26 cellular contexts compared by ENCODE assay signal in genomic region chr12:53539526-53539925, GRCh38. TPM values are rescaled to one million over a fixed set of nuclear protein-coding genes. Genes with fewer than 3 reads are reported as not detected.
A peak's percentile ranks its signal among the peaks of the same experiment; 100 is the strongest.
DNase-seq lines count a peak whose midpoint lies in the region; ATAC-seq, FAIRE-seq and TF ChIP-seq lines count a peak whose summit lies in the region.
"Had no signal": no experiment of that assay in that cellular context is flagged by ENCODE, and none has a peak within 500 bp of the region (broad histone marks: within the 10 kb centered on the region; RNA-seq: fewer than 3 reads in every experiment).

No MANE protein-coding gene starts in this region.

- H4K20me1 ChIP-seq in HepG2 (ENCODE audit: insufficient read depth, low read length) (no peaks in the 10 kb centered on the region), H9 (ENCODE audit: control insufficient read depth, insufficient read depth, insufficient read length) (no peaks in the 10 kb centered on the region)

- H3K27me3 ChIP-seq in HepG2 (ENCODE audit: control insufficient read depth in 1 of 2, insufficient read depth in 2 of 2, low read length in 2 of 2) (no peaks in the 10 kb centered on the region), right lobe of liver (no peaks in the 10 kb centered on the region), colonic mucosa (no peaks in the 10 kb centered on the region), stomach (no peaks in the 10 kb centered on the region), H9 (ENCODE audit: insufficient read depth, low read length) (no peaks in the 10 kb centered on the region)
- H3K27me3 ChIP-seq: BE2C had no signal

- H3K27ac Mint-ChIP-seq in H9: no peak overlapping the region
- H3K27ac Mint-ChIP-seq in T-cell: no peak overlapping the region
- H3K27ac Mint-ChIP-seq: GM23338 had no signal

- FAIRE-seq in HepG2 (lab: Jason Lieb, UNC): no peak
- FAIRE-seq: A204.1, GM12891, GM19239 had no signal

- H3K23me2 ChIP-seq in H9 (ENCODE audit: insufficient read length, low read depth, low read length, poor library complexity, severe bottlenecking): no peaks in the 10 kb centered on the region

- no peak overlapping the region for H3K9ac ChIP-seq in HepG2 (ENCODE audit: insufficient read depth, low read depth, low read length)
- H3K9ac ChIP-seq in colonic mucosa (ENCODE audit: low read depth in 2 of 2, low read length in 2 of 2): no peak overlapping the region
- no peak overlapping the region for H3K9ac ChIP-seq in H9 (ENCODE audit: extremely low read depth, insufficient read length, low read length)

- H2AFZ ChIP-seq in HepG2 (ENCODE audit: low read length) (no peak overlapping the region), H9 (ENCODE audit: low read length) (no peak overlapping the region)
- H2AFZ ChIP-seq: GM23338 had no signal

- H2AK5ac ChIP-seq in H9 (ENCODE audit: insufficient read length, low read length): no peak overlapping the region

- no peaks in the 10 kb centered on the region for H3K27me3 Mint-ChIP-seq in H9 (ENCODE audit: low read depth)
- no peaks in the 10 kb centered on the region for H3K27me3 Mint-ChIP-seq in T-cell
- H3K27me3 Mint-ChIP-seq: CD8-positive, alpha-beta memory T cell had no signal

- H3K4me3 ChIP-seq in HepG2 (replicated peaks in 1 of 3; ENCODE audit: insufficient read depth in 1 of 3, low read depth in 2 of 3, low read length in 3 of 3) (no peak overlapping the region), right lobe of liver (no peak overlapping the region), colonic mucosa (no peak overlapping the region), stomach (no peak overlapping the region)
- H3K4me3 ChIP-seq: GM23338 had no signal

- H3K36me3 Mint-ChIP-seq in H9 (ENCODE audit: insufficient read depth in 1 of 3, low read depth in 3 of 3) (peaks cover 3 to 25% (median 14%) of the 10 kb centered on the region in 3 experiments; a peak in 6 of 7 replicates), T-cell (peaks cover 27% of the 10 kb centered on the region)

- intact Hi-C loops in HepG2 (cut with micrococcal nuclease; ENCODE audit: unreplicated experiment) (no loop called here), right lobe of liver (cut with DNase I) (no loop called here), colonic mucosa (cut with DNase I) (no loop called here), stomach (cut with DNase I; ENCODE audit: low total_unique reads) (no loop called here)

- H3K27ac ChIP-seq in HepG2 (ENCODE audit: extremely low read length, insufficient read depth, low read length) (no peak overlapping the region), right lobe of liver (no peak overlapping the region), colonic mucosa (peak overlapping the region; percentile 64), stomach (peak overlapping the region in 3 of 5 donors; percentile 55 to 72 (median 69)), H9 (ENCODE audit: insufficient read length, low read depth, low read length) (no peak overlapping the region)

- no peak for DNase-seq in HepG2 (ENCODE audit: low spot score)
- no peak for DNase-seq in right lobe of liver
- no peak for DNase-seq in colonic mucosa
- DNase-seq in stomach: no peak
- no peak for DNase-seq in H9
- no peak for DNase-seq in T-cell
- no peak for DNase-seq in NCI-H82 (lab: John Stamatoyannopoulos, UW)
- no peak for DNase-seq in stimulated activated naive CD8-positive, alpha-beta T cell treated with anti-CD3 and anti-CD28 coated beads, Interleukin-15, Interleukin-2, amounts not matched to agents 100 U/mL and 50 U/mL, for 24 hours
- DNase-seq: BE2C; CD8-positive, alpha-beta memory T cell; DMS53; EL; KBM-7; NCI-H1105 treated with DMSO at 0.1 percent for 48 hours; NCI-H1694; NCI-H2081 treated with DMSO at 0.1 percent for 48 hours; NCI-H446 treated with DMSO at 0.1 percent for 48 hours; NCI-H69; NK-92 treated with Interleukin-12 subunit alpha and Interleukin-12 subunit beta, amount 100 ng/mL, for 24 hours; Right ventricle myocardium superior had no signal

- POLR2A ChIA-PET in HepG2 (lab: Yijun Ruan, JAX): interaction anchor here (0.7 to 6.8 kb wide), 3 partner anchors 88 to 136 kb away, joined by 3 to 65 read pairs (median 22); partner anchors contain the start of gene ATP5MC2
- POLR2A ChIA-PET in T-cell (lab: Charles Lee): no interaction called here

- H2BK5ac ChIP-seq in H9 (ENCODE audit: insufficient read length, low read length): no peak overlapping the region

- BruUV-seq in HepG2 (replicated peaks; lab: Mats Ljungman, UMichigan): no TSS peak

- H3K9me3 ChIP-seq in HepG2 (ENCODE audit: low read length) (no peaks in the 10 kb centered on the region), right lobe of liver (no peaks in the 10 kb centered on the region), colonic mucosa (no peaks in the 10 kb centered on the region), stomach (no peaks in the 10 kb centered on the region), H9 (ENCODE audit: control insufficient read depth, low read depth, low read length) (no peaks in the 10 kb centered on the region)
- H3K9me3 ChIP-seq: BE2C had no signal

- H3K36me3 ChIP-seq in HepG2 (replicated peaks in 1 of 2; ENCODE audit: control insufficient read depth in 1 of 2, insufficient read depth in 2 of 2, low read length in 2 of 2) (peaks cover 3 to 45% of the 10 kb centered on the region in 2 experiments; a peak in 4 of 5 replicates), right lobe of liver (peaks cover 0 to 46% (median 30%) of the 10 kb centered on the region in 4 donors), colonic mucosa (peaks cover 12% of the 10 kb centered on the region), stomach (peaks cover 38 to 86% (median 81%) of the 10 kb centered on the region in 4 donors)

- no peak overlapping the region for H4K8ac ChIP-seq in H9 (replicated peaks; ENCODE audit: insufficient read length, low read depth, low read length)

- CTCF ChIA-PET in HepG2 (lab: Yijun Ruan, JAX; ENCODE audit: low intra/inter-chr PET ratio, low total read pairs) (no interaction called here), T-cell (lab: Charles Lee) (no interaction called here)

- no peak overlapping the region for H4K5ac ChIP-seq in H9 (ENCODE audit: insufficient read length, low read depth, low read length)

- no peak overlapping the region for H2BK120ac ChIP-seq in H9 (ENCODE audit: low read depth, low read length, poor library complexity, severe bottlenecking)

- no peak for TF ChIP-seq POLR2A in HepG2 (IDR thresholded peaks at IDR 0.05; ENCODE audit: insufficient read depth in 1 of 2, low read depth in 2 of 2, low read length in 2 of 2)
- no peak for TF ChIP-seq POLR2A in right lobe of liver (IDR thresholded peaks at IDR 0.05)
- TF ChIP-seq POLR2A in stomach (IDR thresholded peaks at IDR 0.05): no peak

- H3K14ac ChIP-seq in H9 (ENCODE audit: insufficient read depth, low read length): no peak overlapping the region

- H3T11ph ChIP-seq in H9 (ENCODE audit: low read length): no peak overlapping the region

- H3K4me1 ChIP-seq in HepG2 (ENCODE audit: insufficient read depth, low read length) (peaks cover 40% of the 10 kb centered on the region), right lobe of liver (peaks cover 0 to 34% (median 15%) of the 10 kb centered on the region in 4 donors), colonic mucosa (no peaks in the 10 kb centered on the region), stomach (peaks cover 10 to 37% (median 25%) of the 10 kb centered on the region in 4 donors), H9 (ENCODE audit: insufficient read depth, low read length) (no peaks in the 10 kb centered on the region)
- H3K4me1 ChIP-seq: BE2C had no signal

- WGBS in HepG2 (ENCODE audit: low lambda C conversion rate): 97% methylated on average over 3 of the region's 3 CpGs
- WGBS in right lobe of liver (ENCODE audit: insufficient coverage, low coverage, low lambda C conversion rate, missing lambda C conversion rate): 100% methylated on average over 3 of the region's 3 CpGs
- WGBS in stomach, 5 donors: 94 to 99% (median 98%) methylated on average over 3 of the region's 3 CpGs
- no CpG with 5 or more reads among the region's 3 CpGs for WGBS in H9 (ENCODE audit: extremely low coverage, insufficient read length, low lambda C conversion rate)

- ATAC-seq in HepG2 (no peak), right lobe of liver (no peak), T-cell (replicated peaks in 1 of 4) (no peak)
- no peak for ATAC-seq in stimulated activated naive CD8-positive, alpha-beta T cell treated with anti-CD3 and anti-CD28 coated beads, Interleukin-15, Interleukin-2, amounts not matched to agents 100 U/mL and 50 U/mL, for 24 hours
- ATAC-seq: GM23338, HCT116 had no signal

- no peaks in the 10 kb centered on the region for H3K79me2 ChIP-seq in HepG2 (ENCODE audit: insufficient read depth, low read length)
- no peaks in the 10 kb centered on the region for H3K79me2 ChIP-seq in H9 (ENCODE audit: insufficient read depth, low read length)

- no peak overlapping the region for H3K18ac ChIP-seq in H9 (ENCODE audit: insufficient read length, low read depth, low read length)

- in situ Hi-C loops in HepG2 (cut with HindIII; ENCODE audit: extremely low pct_ligation_motif_present, low pct_unique_long_range_greater_than_20kb): no loop called here

- no peak overlapping the region for H2BK15ac ChIP-seq in H9 (ENCODE audit: low read depth, low read length)

- no peak for TF ChIP-seq EP300 in HepG2 (IDR thresholded peaks at IDR 0.05; ENCODE audit: low read depth in 2 of 2, low read length in 2 of 2)
- TF ChIP-seq EP300 in HepG2 (CRISPR knock-in tag; IDR thresholded peaks at IDR 0.05; ENCODE audit: borderline replicate concordance): no peak
- no peak for TF ChIP-seq EP300 in stomach (IDR thresholded peaks at IDR 0.05)

- H3K4me2 ChIP-seq in HepG2 (ENCODE audit: low read depth, low read length) (no peak overlapping the region), H9 (ENCODE audit: insufficient read depth, insufficient read length, low read length) (no peak overlapping the region)
- H3K4me2 ChIP-seq: GM23338 had no signal

- no peaks in the 10 kb centered on the region for H3K79me1 ChIP-seq in H9 (ENCODE audit: insufficient read depth, low read depth, low read length, poor library complexity, severe bottlenecking)

- no peak overlapping the region for H3K4ac ChIP-seq in H9 (ENCODE audit: low read depth, low read length)

- H2BK20ac ChIP-seq in H9 (ENCODE audit: low read depth, low read length, poor library complexity, severe bottlenecking): no peak overlapping the region

- H2BK12ac ChIP-seq in H9 (ENCODE audit: insufficient read length, low read depth, low read length): no peak overlapping the region

- no peak overlapping the region for H3K23ac ChIP-seq in H9 (ENCODE audit: insufficient read length, low read depth, low read length)

- H3K4me1 Mint-ChIP-seq in H9 (peaks cover 8% of the 10 kb centered on the region in 2 experiments), T-cell (peaks cover 7 to 9% (median 9%) of the 10 kb centered on the region in 3 donors)

- H3K56ac ChIP-seq in H9 (ENCODE audit: insufficient read length, low read depth, low read length): no peak overlapping the region

- TF ChIP-seq CTCF in HepG2 (CRISPR knock-in tag; IDR thresholded peaks at IDR 0.05) (no peak), right lobe of liver (IDR thresholded peaks at IDR 0.05) (no peak), colonic mucosa (IDR thresholded peaks at IDR 0.05) (no peak), stomach (IDR thresholded peaks at IDR 0.05) (no peak), H9 (conservative IDR thresholded peaks at IDR 0.05) (no peak)

- H3K9me3 Mint-ChIP-seq in H9 (no peaks in the 10 kb centered on the region), T-cell (no peaks in the 10 kb centered on the region)
- H3K9me3 Mint-ChIP-seq: CD8-positive, alpha-beta memory T cell; GM23338 had no signal

- H3K4me3 Mint-ChIP-seq in H9 (no peak overlapping the region), T-cell (no peak overlapping the region)
- H3K4me3 Mint-ChIP-seq: CD8-positive, alpha-beta memory T cell; GM23338 had no signal

- no peak overlapping the region for H4K91ac ChIP-seq in H9 (ENCODE audit: insufficient read length, low read depth, low read length)

- TF ChIP-seq RAD21 in HepG2 (CRISPR knock-in tag; IDR thresholded peaks at IDR 0.05): no peak

RNA-seq across cellular contexts. Expression of gene NPFF, which starts 32.2 kb away (rescaled TPM):
- total RNA-seq in HepG2 (2016; rRNA removed; fragmentation: Illumina TruSeq; extraction: Trizol): 0.51 TPM in 1 of 2 replicates, not detected in the other
- not detected in 2 replicates for total RNA-seq in HepG2 (2016; cell fraction: cytosol; rRNA removed; fragmentation: Illumina TruSeq; extraction: Trizol; ENCODE audit: low read depth)
- 0.56 TPM in 1 of 2 replicates, not detected in the other for total RNA-seq in HepG2 (2016; cell fraction: insoluble cytoplasmic fraction; rRNA removed; fragmentation: Illumina TruSeq; extraction: Trizol)
- not detected in 2 replicates for total RNA-seq in HepG2 (2016; cell fraction: membrane; rRNA removed; fragmentation: Illumina TruSeq; extraction: Trizol)
- not detected in 2 replicates for total RNA-seq in HepG2 (2016; cell fraction: nucleus; rRNA removed; fragmentation: Illumina TruSeq; extraction: Trizol)
- not detected in 2 replicates for polyA plus RNA-seq in HepG2 (2011; rRNA removed)
- not detected in 2 replicates for polyA plus RNA-seq in HepG2 (2011; cell fraction: cytosol; rRNA removed)
- 0.48 TPM in 1 of 2 replicates, not detected in the other for polyA plus RNA-seq in HepG2 (2011; cell fraction: nucleus; rRNA removed)
- 0.41 TPM in 1 of 2 replicates, not detected in the other for polyA plus RNA-seq in HepG2 (2012)
- polyA plus RNA-seq in HepG2 (2016; cell fraction: cytosol; fragmentation: Illumina TruSeq; extraction: Trizol; ENCODE audit: low read depth): 0.25 TPM in 1 of 2 replicates, not detected in the other
- not detected in 2 replicates for polyA plus RNA-seq in HepG2 (2016; cell fraction: insoluble cytoplasmic fraction; fragmentation: Illumina TruSeq; extraction: Trizol; ENCODE audit: low read depth)
- polyA plus RNA-seq in HepG2 (2016; cell fraction: membrane; fragmentation: Illumina TruSeq; extraction: Trizol; ENCODE audit: low read depth): not detected in 2 replicates
- polyA plus RNA-seq in HepG2 (2016; cell fraction: nucleus; fragmentation: Illumina TruSeq; extraction: Trizol; ENCODE audit: insufficient read depth, low read depth): 1.2 TPM in 1 of 2 replicates, not detected in the other
- not detected in 2 replicates for polyA minus RNA-seq in HepG2 (2011; rRNA and poly(A)+ RNA removed; ENCODE audit: low replicate concordance)
- not detected in 2 replicates for polyA minus RNA-seq in HepG2 (2011; cell fraction: cytosol; rRNA and poly(A)+ RNA removed)
- not detected in 2 replicates for polyA minus RNA-seq in HepG2 (2011; cell fraction: nucleus; rRNA and poly(A)+ RNA removed)
- not detected for total RNA-seq in right lobe of liver
- total RNA-seq in colonic mucosa: not detected
- total RNA-seq in stomach: not detected
- not detected for polyA plus RNA-seq in stomach
- total RNA-seq in H9 (2021): not detected in 2 replicates
- total RNA-seq in T-cell: not detected
- total RNA-seq: CD8-positive, alpha-beta memory T cell; OCI-LY7; Right ventricle myocardium superior had no signal
- polyA plus RNA-seq: CD8-positive, alpha-beta memory T cell had no signal

RNA-seq across cellular contexts. Expression of gene TARBP2, which starts 38.4 kb away (rescaled TPM):
- total RNA-seq in HepG2 (2016; rRNA removed; fragmentation: Illumina TruSeq; extraction: Trizol) (39.5 and 55.5 TPM in 2 replicates), right lobe of liver (10 to 100 TPM; 15.1 to 20.8 (median 17.8) TPM), colonic mucosa (10 to 100 TPM; 20.7 to 36.9 TPM), stomach (10 to 100 TPM in 4 of 5 donors, not detected in 1; 24.0 to 36.5 (median 32.0) TPM), H9 (2021) (79.2 and 80.1 TPM in 2 replicates), T-cell (10 to 100 TPM; 31.4 to 44.7 (median 39.1) TPM)
- total RNA-seq in HepG2 (2016; cell fraction: cytosol; rRNA removed; fragmentation: Illumina TruSeq; extraction: Trizol; ENCODE audit: low read depth): 73.3 and 74.5 TPM in 2 replicates
- total RNA-seq in HepG2 (2016; cell fraction: insoluble cytoplasmic fraction; rRNA removed; fragmentation: Illumina TruSeq; extraction: Trizol): 37.9 and 54.0 TPM in 2 replicates
- total RNA-seq in HepG2 (2016; cell fraction: membrane; rRNA removed; fragmentation: Illumina TruSeq; extraction: Trizol): 79.2 and 87.3 TPM in 2 replicates
- 45.3 and 52.6 TPM in 2 replicates for total RNA-seq in HepG2 (2016; cell fraction: nucleus; rRNA removed; fragmentation: Illumina TruSeq; extraction: Trizol)
- polyA plus RNA-seq in HepG2 (2011; rRNA removed) (47.0 and 49.2 TPM in 2 replicates), stomach (10 to 100 TPM; 22.6 to 32.7 (median 27.4) TPM)
- polyA plus RNA-seq in HepG2 (2011; cell fraction: cytosol; rRNA removed): 34.4 and 52.5 TPM in 2 replicates
- polyA plus RNA-seq in HepG2 (2011; cell fraction: nucleus; rRNA removed): 186 and 198 TPM in 2 replicates
- polyA plus RNA-seq in HepG2 (2012): 22.1 and 25.4 TPM in 2 replicates
- polyA plus RNA-seq in HepG2 (2016; cell fraction: cytosol; fragmentation: Illumina TruSeq; extraction: Trizol; ENCODE audit: low read depth): 64.6 and 72.6 TPM in 2 replicates
- polyA plus RNA-seq in HepG2 (2016; cell fraction: insoluble cytoplasmic fraction; fragmentation: Illumina TruSeq; extraction: Trizol; ENCODE audit: low read depth): 32.5 and 37.2 TPM in 2 replicates
- polyA plus RNA-seq in HepG2 (2016; cell fraction: membrane; fragmentation: Illumina TruSeq; extraction: Trizol; ENCODE audit: low read depth): 60.8 and 63.3 TPM in 2 replicates
- 85.1 and 85.5 TPM in 2 replicates for polyA plus RNA-seq in HepG2 (2016; cell fraction: nucleus; fragmentation: Illumina TruSeq; extraction: Trizol; ENCODE audit: insufficient read depth, low read depth)
- 46.1 and 74.4 TPM in 2 replicates for polyA minus RNA-seq in HepG2 (2011; rRNA and poly(A)+ RNA removed; ENCODE audit: low replicate concordance)
- 11.2 and 16.6 TPM in 2 replicates for polyA minus RNA-seq in HepG2 (2011; cell fraction: cytosol; rRNA and poly(A)+ RNA removed)
- 46.1 and 50.8 TPM in 2 replicates for polyA minus RNA-seq in HepG2 (2011; cell fraction: nucleus; rRNA and poly(A)+ RNA removed)

RNA-seq across cellular contexts. Expression of gene MAP3K12, which starts 40.3 kb away (rescaled TPM):
- total RNA-seq in HepG2 (2016; rRNA removed; fragmentation: Illumina TruSeq; extraction: Trizol) (0.13 and 0.20 TPM in 2 replicates), right lobe of liver (1 to 10 TPM in 4 of 6 experiments, under 1 TPM in 2; 0.68 to 2.9 (median 1.5) TPM), colonic mucosa (1 to 10 TPM; 3.2 to 3.8 TPM), stomach (100 to 1,000 TPM in 1 of 5 donors, 10 to 100 TPM in 4; 13.2 to 279 (median 43.3) TPM), H9 (2021) (22.3 and 26.6 TPM in 2 replicates), T-cell (10 to 100 TPM; 21.4 to 29.9 (median 25.9) TPM)
- under 0.01 and 0.10 TPM in 2 replicates for total RNA-seq in HepG2 (2016; cell fraction: cytosol; rRNA removed; fragmentation: Illumina TruSeq; extraction: Trizol; ENCODE audit: low read depth)
- 0.25 and 0.28 TPM in 2 replicates for total RNA-seq in HepG2 (2016; cell fraction: insoluble cytoplasmic fraction; rRNA removed; fragmentation: Illumina TruSeq; extraction: Trizol)
- total RNA-seq in HepG2 (2016; cell fraction: membrane; rRNA removed; fragmentation: Illumina TruSeq; extraction: Trizol): 0.03 and 0.25 TPM in 2 replicates
- total RNA-seq in HepG2 (2016; cell fraction: nucleus; rRNA removed; fragmentation: Illumina TruSeq; extraction: Trizol): 0.16 and 0.28 TPM in 2 replicates
- polyA plus RNA-seq in HepG2 (2011; rRNA removed) (1.1 and 1.3 TPM in 2 replicates), stomach (1 to 10 TPM; 5.4 to 9.8 (median 6.0) TPM)
- 0.23 and 0.60 TPM in 2 replicates for polyA plus RNA-seq in HepG2 (2011; cell fraction: cytosol; rRNA removed)
- 5.5 and 6.6 TPM in 2 replicates for polyA plus RNA-seq in HepG2 (2011; cell fraction: nucleus; rRNA removed)
- 1.9 and 2.3 TPM in 2 replicates for polyA plus RNA-seq in HepG2 (2012)
- 0.02 TPM in 1 of 2 replicates, not detected in the other for polyA plus RNA-seq in HepG2 (2016; cell fraction: cytosol; fragmentation: Illumina TruSeq; extraction: Trizol; ENCODE audit: low read depth)
- 0.05 and 0.10 TPM in 2 replicates for polyA plus RNA-seq in HepG2 (2016; cell fraction: insoluble cytoplasmic fraction; fragmentation: Illumina TruSeq; extraction: Trizol; ENCODE audit: low read depth)
- polyA plus RNA-seq in HepG2 (2016; cell fraction: membrane; fragmentation: Illumina TruSeq; extraction: Trizol; ENCODE audit: low read depth): not detected in 2 replicates
- 0.34 and 1.5 TPM in 2 replicates for polyA plus RNA-seq in HepG2 (2016; cell fraction: nucleus; fragmentation: Illumina TruSeq; extraction: Trizol; ENCODE audit: insufficient read depth, low read depth)
- 1.4 and 3.4 TPM in 2 replicates for polyA minus RNA-seq in HepG2 (2011; rRNA and poly(A)+ RNA removed; ENCODE audit: low replicate concordance)
- polyA minus RNA-seq in HepG2 (2011; cell fraction: cytosol; rRNA and poly(A)+ RNA removed): 0.26 and 0.49 TPM in 2 replicates
- polyA minus RNA-seq in HepG2 (2011; cell fraction: nucleus; rRNA and poly(A)+ RNA removed): 1.3 and 1.6 TPM in 2 replicates

Comparison
In these comparisons a context has a peak if more than half of its experiments do, and no peak if none do; other contexts are left out.
1. H3K27ac ChIP-seq: peak in colonic mucosa (single experiment) and stomach (3 of 5); none in HepG2 (single experiment), right lobe of liver (0 of 3) and H9 (single experiment).